In the genomic region with DNA sequence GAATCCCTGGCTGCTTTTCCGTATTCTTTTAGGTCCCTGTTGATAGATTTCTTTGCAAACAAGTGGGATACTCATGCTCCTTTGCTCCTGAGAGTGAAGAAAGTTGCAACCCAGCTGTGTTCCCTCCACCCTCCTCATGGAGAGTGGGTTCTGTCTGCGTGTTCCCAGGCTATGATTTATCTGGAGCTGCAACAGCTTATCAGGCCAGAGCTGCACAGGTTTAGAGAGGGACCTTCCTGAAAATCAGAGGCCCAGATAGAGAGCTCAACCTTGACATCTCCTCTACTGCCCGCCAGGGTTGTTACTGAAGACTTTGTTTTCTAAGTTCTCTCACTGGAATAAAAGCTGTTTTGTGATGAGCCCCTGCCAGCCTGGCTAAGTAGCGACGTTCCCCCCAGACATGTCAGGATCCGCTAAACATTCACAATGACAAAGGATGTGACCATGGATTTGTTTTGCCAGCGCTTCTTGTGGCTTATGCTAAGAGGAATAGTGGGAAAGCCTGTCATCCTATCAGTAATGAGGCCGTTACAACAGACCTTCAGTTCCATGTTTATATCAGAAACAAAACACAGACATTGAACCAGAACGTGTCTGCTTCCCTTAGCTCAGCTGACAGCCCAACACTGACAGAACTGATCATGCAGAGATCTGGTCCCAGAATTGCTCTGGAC, we compare ENCODE assay signal across 15 cellular contexts. TPM values are rescaled to one million over a fixed set of nuclear protein-coding genes. Genes with fewer than 3 reads are reported as not detected.
DNase-seq lines count a peak whose midpoint lies in the region; ATAC-seq and TF ChIP-seq lines count a peak whose summit lies in the region.
"Had no signal": no experiment of that assay in that cellular context is flagged by ENCODE, and none has a peak within 500 bp of the region (broad histone marks: within the 10 kb centered on the region; RNA-seq: fewer than 3 reads in every experiment).

No MANE protein-coding gene starts in this region.

- peaks cover 3% of the 10 kb centered on the region for H3K79me1 ChIP-seq in mesenchymal stem cell (replicated peaks; ENCODE audit: low read length, poor library complexity, severe bottlenecking)

- no peak overlapping the region for H2BK15ac ChIP-seq in mesenchymal stem cell (ENCODE audit: low read depth, poor library complexity, severe bottlenecking)

- DNase-seq in left ventricle myocardium inferior (no peak), Right ventricle myocardium inferior (ENCODE audit: missing footprints) (no peak), amniotic epithelial cell (ENCODE audit: low read depth) (peak; percentile 19), mesenchymal stem cell (peak; percentile 41), NCI-H2081 (lab: John Stamatoyannopoulos, UW) (no peak)
- DNase-seq: ACHN; CD4-positive, alpha-beta memory T cell; H9; Kasumi-1; NCI-H1105 treated with DMSO at 0.1 percent for 48 hours; NCI-H187; NCI-H524 treated with DMSO at 0.1 percent for 48 hours; SK-N-SH had no signal

- H3K36me3 ChIP-seq in left ventricle myocardium inferior, result no peaks in the 10 kb centered on the region
- H3K36me3 ChIP-seq in mesenchymal stem cell (ENCODE audit: control insufficient read depth in 1 of 2, insufficient read depth in 2 of 2, low read depth in 1 of 2, low read length in 2 of 2), result peaks cover 0 to 32% of the 10 kb centered on the region in 2 experiments

- H3K4me2 ChIP-seq in mesenchymal stem cell (ENCODE audit: low read length, poor library complexity, severe bottlenecking), result no peak overlapping the region
- H3K4me2 ChIP-seq: SK-N-SH had no signal

- no peaks in the 10 kb centered on the region for H3K27me3 ChIP-seq in left ventricle myocardium inferior (ENCODE audit: low read depth)
- H3K27me3 ChIP-seq in mesenchymal stem cell (ENCODE audit: control insufficient read depth in 1 of 2, insufficient read depth in 1 of 2, low read length in 2 of 2), result peaks cover 0 to 6% of the 10 kb centered on the region in 2 experiments

- no peak overlapping the region for H2BK5ac ChIP-seq in mesenchymal stem cell (ENCODE audit: low read depth, low read length, poor library complexity, severe bottlenecking)

- no peak overlapping the region for H3K18ac ChIP-seq in mesenchymal stem cell (ENCODE audit: low read depth in 1 of 2, low read length in 2 of 2)

- peaks cover 30% of the 10 kb centered on the region for H3K4me1 ChIP-seq in left ventricle myocardium inferior
- peaks cover 6% of the 10 kb centered on the region for H3K4me1 ChIP-seq in mesenchymal stem cell (ENCODE audit: control insufficient read depth, insufficient read depth, low read depth, low read length)

- H3K27ac ChIP-seq in left ventricle myocardium inferior (replicated peaks) (peak overlapping the region; percentile 62), mesenchymal stem cell (ENCODE audit: low read length, poor library complexity, severe bottlenecking) (no peak overlapping the region)

- no peak overlapping the region for H2BK12ac ChIP-seq in mesenchymal stem cell (ENCODE audit: low read length in 2 of 2)

- H3K4ac ChIP-seq in mesenchymal stem cell (ENCODE audit: low read depth in 1 of 2, low read length in 2 of 2), result no peak overlapping the region

- no peak for ATAC-seq in Right ventricle myocardium inferior
- ATAC-seq in HG03159 (IDR thresholded peaks at IDR 0.05; ENCODE audit: unreplicated experiment), result no peak
- ATAC-seq in GM21723 (IDR thresholded peaks at IDR 0.05; ENCODE audit: unreplicated experiment), result no peak

- no peak overlapping the region for H4K91ac ChIP-seq in mesenchymal stem cell (ENCODE audit: low read length)

- H3K9me3 ChIP-seq in left ventricle myocardium inferior (replicated peaks) (no peaks in the 10 kb centered on the region), mesenchymal stem cell (ENCODE audit: control insufficient read depth, low read length) (no peaks in the 10 kb centered on the region)
- H3K9me3 ChIP-seq: SK-N-SH had no signal

- H4K8ac ChIP-seq in mesenchymal stem cell (ENCODE audit: low read length), result no peak overlapping the region

- no peak overlapping the region for H3K14ac ChIP-seq in mesenchymal stem cell (ENCODE audit: low read length in 2 of 2)

- H3K4me3 ChIP-seq in left ventricle myocardium inferior, result no peak overlapping the region
- H3K4me3 ChIP-seq in mesenchymal stem cell (ENCODE audit: insufficient read depth in 1 of 2, low read depth in 1 of 2, low read length in 2 of 2), result peak overlapping the region in 1 of 2 experiments; percentile 6

- H2BK120ac ChIP-seq in mesenchymal stem cell (ENCODE audit: low read depth, low read length), result no peak overlapping the region

- no peak for TF ChIP-seq CTCF in left ventricle myocardium inferior (IDR thresholded peaks at IDR 0.05; ENCODE audit: borderline replicate concordance)

- H3K23ac ChIP-seq in mesenchymal stem cell (ENCODE audit: low read length in 2 of 2), result no peak overlapping the region

- WGBS in mesenchymal stem cell, result 51% methylated on average over 9 of the region's 9 CpGs

- intact Hi-C loops in left ventricle myocardium inferior (cut with micrococcal nuclease), result no loop called here
- intact Hi-C loops in Right ventricle myocardium inferior (cut with DNase I), result no loop called here

- H2AFZ ChIP-seq in mesenchymal stem cell (ENCODE audit: low read depth, low read length), result no peak overlapping the region

- H2AK5ac ChIP-seq in mesenchymal stem cell (ENCODE audit: low read length, severe bottlenecking), result no peak overlapping the region

- H3K9ac ChIP-seq in mesenchymal stem cell (ENCODE audit: low read length), result no peak overlapping the region
- H3K9ac ChIP-seq: SK-N-SH had no signal

RNA-seq across cellular contexts. Expression of a gene that starts 58.5 kb away (rescaled TPM):
- total RNA-seq in left ventricle myocardium inferior (934 TPM), Right ventricle myocardium inferior (869 TPM)
- 0.08 TPM for polyA plus RNA-seq in mesenchymal stem cell (2013, experiment 1 of 2)
- not detected for polyA plus RNA-seq in mesenchymal stem cell (2013, experiment 2 of 2)

Comparison
In these comparisons a context has a peak if more than half of its experiments do, and no peak if none do; other contexts are left out.
1. DNase-seq: peak in amniotic epithelial cell (single experiment) and mesenchymal stem cell (single experiment); none in left ventricle myocardium inferior (single experiment), Right ventricle myocardium inferior (single experiment) and NCI-H2081 (0 of 2).